Comparison of ENCODE assay signal across 9 cellular contexts in genomic region chr6:30480536-30481156, GRCh38. TPM values are rescaled to one million over a fixed set of nuclear protein-coding genes. Genes with fewer than 3 reads are reported as not detected.
DNase-seq lines count a peak whose midpoint lies in the region; ATAC-seq, FAIRE-seq and TF ChIP-seq lines count a peak whose summit lies in the region.
"Had no signal": no experiment of that assay in that cellular context is flagged by ENCODE, and none has a peak within 500 bp of the region (broad histone marks: within the 10 kb centered on the region; RNA-seq: fewer than 3 reads in every experiment).

No MANE protein-coding gene starts in this region.

- H3K27ac ChIP-seq in GM12878 (ENCODE audit: control insufficient read depth, insufficient read depth) (no peak overlapping the region), osteoblast (ENCODE audit: low read depth, low read length) (no peak overlapping the region)
- H3K27ac ChIP-seq: C4-2B had no signal

- no peak for TF ChIP-seq CTCF in GM12878 (IDR thresholded peaks at IDR 0.05 in 2 of 3, conservative IDR thresholded peaks at IDR 0.05 in 1 of 3; ENCODE audit: control insufficient read depth in 2 of 3, extremely low read depth in 1 of 3, insufficient read depth in 1 of 3, low read depth in 3 of 3, low read length in 3 of 3)
- TF ChIP-seq CTCF in osteoblast (IDR thresholded peaks at IDR 0.05; ENCODE audit: extremely low read depth, low read depth, low read length): no peak

- peak overlapping the region; percentile 32 for H3K4me3 Mint-ChIP-seq in activated naive CD4-positive, alpha-beta T cell treated with anti-CD3 and anti-CD28 coated beads for 36 hours
- peak overlapping the region; percentile 62 to 77 for H3K4me3 Mint-ChIP-seq in stimulated activated naive CD8-positive, alpha-beta T cell treated with anti-CD3 and anti-CD28 coated beads, Interleukin-15, amount 100 ng/mL, for 72 hours

- no peaks in the 10 kb centered on the region for H3K9me3 Mint-ChIP-seq in activated naive CD4-positive, alpha-beta T cell treated with anti-CD3 and anti-CD28 coated beads for 36 hours
- no peaks in the 10 kb centered on the region for H3K9me3 Mint-ChIP-seq in stimulated activated naive CD8-positive, alpha-beta T cell treated with anti-CD3 and anti-CD28 coated beads, Interleukin-15, amount 100 ng/mL, for 72 hours

- SMC1A ChIA-PET in GM12878 (lab: Charles Lee; ENCODE audit: uncharacterized antibody, unreplicated experiment): interaction anchor here (1.6 to 8.6 kb wide), 3 partner anchors 51 to 64 kb away, joined by 4 to 123 read pairs (median 8); no protein-coding TSS in a partner anchor

- no TSS peak for BruUV-seq in GM12878 (replicated peaks; lab: Mats Ljungman, UMichigan)

- WGBS in GM12878 (ENCODE audit: insufficient coverage, insufficient replicate concordance, low lambda C conversion rate, missing lambda C conversion rate): 16% methylated on average over 18 of the region's 18 CpGs

- in situ Hi-C loops in GM12878 (cut with MboI): loop anchor here (5.0 kb wide), 3 partner anchors 117 to 252 kb away; partner anchors contain the start of gene DHX16

- peaks cover 18% of the 10 kb centered on the region for H3K4me1 Mint-ChIP-seq in activated naive CD4-positive, alpha-beta T cell treated with anti-CD3 and anti-CD28 coated beads for 36 hours (ENCODE audit: low read depth)
- peaks cover 22% of the 10 kb centered on the region for H3K4me1 Mint-ChIP-seq in stimulated activated naive CD8-positive, alpha-beta T cell treated with anti-CD3 and anti-CD28 coated beads, Interleukin-15, amount 100 ng/mL, for 72 hours

- H3K9me3 ChIP-seq in GM12878 (replicated peaks; ENCODE audit: control insufficient read depth, insufficient read depth, low read length) (no peaks in the 10 kb centered on the region; the same call in 2 of the 3 replicates), osteoblast (ENCODE audit: low read depth, low read length) (no peaks in the 10 kb centered on the region)

- H3K27me3 Mint-ChIP-seq in activated naive CD4-positive, alpha-beta T cell treated with anti-CD3 and anti-CD28 coated beads for 36 hours (ENCODE audit: low read depth): peaks cover 55% of the 10 kb centered on the region
- H3K27me3 Mint-ChIP-seq in stimulated activated naive CD8-positive, alpha-beta T cell treated with anti-CD3 and anti-CD28 coated beads, Interleukin-15, amount 100 ng/mL, for 72 hours: peaks cover 76% of the 10 kb centered on the region

- ATAC-seq in GM12878 (peak; percentile 68), HG03442 (IDR thresholded peaks at IDR 0.05; ENCODE audit: unreplicated experiment) (no peak)
- peak; percentile 84 for ATAC-seq in stimulated activated naive CD8-positive, alpha-beta T cell treated with anti-CD3 and anti-CD28 coated beads, Interleukin-15, amount 100 ng/mL, for 72 hours

- FAIRE-seq in GM12878 (lab: Jason Lieb, UNC): no peak

- H4K20me1 ChIP-seq in GM12878 (ENCODE audit: control insufficient read depth, insufficient read depth) (no peaks in the 10 kb centered on the region), osteoblast (ENCODE audit: insufficient read depth, low read length) (no peaks in the 10 kb centered on the region)

- H3K36me3 Mint-ChIP-seq in activated naive CD4-positive, alpha-beta T cell treated with anti-CD3 and anti-CD28 coated beads for 36 hours (ENCODE audit: low read depth): no peaks in the 10 kb centered on the region

- POLR2A ChIA-PET in GM12878 (lab: Charles Lee): interaction anchor here (0.6 kb wide), 1 partner anchor 158 kb away, joined by 4 read pairs; no protein-coding TSS in a partner anchor

- peak; percentile 54 for DNase-seq in activated naive CD4-positive, alpha-beta T cell treated with anti-CD3 and anti-CD28 coated beads for 36 hours
- no peak for DNase-seq in activated naive CD4-positive, alpha-beta T cell (lab: John Stamatoyannopoulos, UW)
- DNase-seq in T-helper 1 cell (peak; percentile 47 to 72 (median 61)), GM12878 (ENCODE audit: low read depth, low spot score) (no peak), foreskin melanocyte (no peak), osteoblast (ENCODE audit: insufficient read length, low spot score, missing footprints) (no peak)
- peak in 1 of 2 donors; percentile 71 for DNase-seq in stimulated activated naive CD8-positive, alpha-beta T cell treated with anti-CD3 and anti-CD28 coated beads, Interleukin-15, amount 100 ng/mL, for 72 hours

- H3K4me2 ChIP-seq in GM12878 (ENCODE audit: control insufficient read depth, insufficient read depth) (peak overlapping the region; percentile 50), osteoblast (ENCODE audit: insufficient read depth, low read length) (no peak overlapping the region)

- H3K36me3 ChIP-seq in GM12878 (ENCODE audit: control insufficient read depth in 2 of 2, insufficient read depth in 2 of 2, low read length in 1 of 2) (no peaks in the 10 kb centered on the region), osteoblast (ENCODE audit: insufficient read depth, low read length) (no peaks in the 10 kb centered on the region)

- TF ChIP-seq RAD21 in GM12878 (IDR thresholded peaks at IDR 0.05; ENCODE audit: insufficient read depth, low read depth, low read length): no peak

- intact Hi-C loops in activated naive CD4-positive, alpha-beta T cell treated with anti-CD3 and anti-CD28 coated beads for 36 hours (cut with micrococcal nuclease): loop anchor here (5.0 kb wide), 2 partner anchors 347 to 397 kb away; no protein-coding TSS in a partner anchor
- intact Hi-C loops in GM12878 (cut with micrococcal nuclease; ENCODE audit: unreplicated experiment): loop anchor here (10.0 kb wide), 1 partner anchor 604 kb away; no protein-coding TSS in a partner anchor

- H3K4me1 ChIP-seq in GM12878 (ENCODE audit: control insufficient read depth, insufficient read depth, low read length) (peaks cover 9% of the 10 kb centered on the region; the same call in 1 of the 2 replicates), osteoblast (ENCODE audit: insufficient read depth, low read length) (no peaks in the 10 kb centered on the region)

- no peak overlapping the region for H3K4me3 ChIP-seq in GM12878
- H3K4me3 ChIP-seq in osteoblast (ENCODE audit: insufficient read depth, low read length): no peak overlapping the region

- CTCF ChIA-PET in activated naive CD4-positive, alpha-beta T cell treated with anti-CD3 and anti-CD28 coated beads for 36 hours (lab: Charles Lee): interaction anchor here (8.1 to 10.3 kb wide), 2 partner anchors 62 to 117 kb away, joined by 134 to 367 read pairs; no protein-coding TSS in a partner anchor
- CTCF ChIA-PET in GM12878 (lab: Yijun Ruan, JAX): interaction anchor here (1.0 to 10.3 kb wide), 12 partner anchors 11 to 607 kb away, joined by 3 to 480 read pairs (median 10); partner anchors contain the start of genes DHX16 and VARS2

- H3K27ac Mint-ChIP-seq in activated naive CD4-positive, alpha-beta T cell treated with anti-CD3 and anti-CD28 coated beads for 36 hours: no peak overlapping the region
- no peak overlapping the region for H3K27ac Mint-ChIP-seq in stimulated activated naive CD8-positive, alpha-beta T cell treated with anti-CD3 and anti-CD28 coated beads, Interleukin-15, amount 100 ng/mL, for 72 hours

- TF ChIP-seq EP300 in GM12878 (IDR thresholded peaks at IDR 0.05; ENCODE audit: borderline replicate concordance in 1 of 2, control insufficient read depth in 1 of 2, low read depth in 2 of 2, low read length in 2 of 2): no peak

- H3K9ac ChIP-seq in GM12878 (ENCODE audit: control insufficient read depth, insufficient read depth, low read length): no peak overlapping the region

- H2AFZ ChIP-seq in GM12878 (ENCODE audit: control insufficient read depth, low read depth, low read length) (no peak overlapping the region), osteoblast (ENCODE audit: low read length) (no peak overlapping the region)

- no peak for TF ChIP-seq POLR2A in GM12878 (IDR thresholded peaks at IDR 0.05; ENCODE audit: low read depth, low read length)

- RAD21 ChIA-PET in GM12878 (lab: Charles Lee; ENCODE audit: unreplicated experiment): interaction anchor here (1.9 to 6.9 kb wide), 3 partner anchors 52 to 607 kb away, joined by 9 to 159 read pairs (median 17); no protein-coding TSS in a partner anchor

- H3K79me2 ChIP-seq in GM12878 (ENCODE audit: control insufficient read depth, insufficient read depth, low read length): no peaks in the 10 kb centered on the region
- no peaks in the 10 kb centered on the region for H3K79me2 ChIP-seq in osteoblast (ENCODE audit: insufficient read depth, low read length)

- H3K27me3 ChIP-seq in GM12878 (replicated peaks in 1 of 2; ENCODE audit: control insufficient read depth in 2 of 2, insufficient read depth in 2 of 2, low read length in 1 of 2) (peaks cover 2 to 8% of the 10 kb centered on the region in 2 experiments; a peak in 3 of 4 replicates), osteoblast (ENCODE audit: insufficient read depth, low read length) (peaks cover 53% of the 10 kb centered on the region)

TF ChIP-seq in GM12878, 131 proteins besides CTCF, POLR2A, EP300 and RAD21 (continues in another document):
- TF ChIP-seq FOXK2 (IDR thresholded peaks at IDR 0.05): peak; percentile 58; the same call in 1 of the 2 replicates
- TF ChIP-seq ATF7 (IDR thresholded peaks at IDR 0.05; ENCODE audit: low read depth): 0 out of 2 replicates have a peak, but pooled peaks have one; percentile 21
- no peak for TF ChIP-seq HDAC6 (IDR thresholded peaks at IDR 0.05; ENCODE audit: unreplicated experiment)
- no peak for TF ChIP-seq RBBP5 (conservative IDR thresholded peaks at IDR 0.05)
- TF ChIP-seq JUND (IDR thresholded peaks at IDR 0.05; ENCODE audit: low read depth, low read length): no peak
- TF ChIP-seq CBX5 (IDR thresholded peaks at IDR 0.05; ENCODE audit: low read depth): no peak
- TF ChIP-seq TCF3 (IDR thresholded peaks at IDR 0.05; ENCODE audit: borderline replicate concordance, insufficient read depth, low read depth, low read length): no peak

RNA-seq across cellular contexts. Expression of gene HLA-E, which starts 8.7 kb away (rescaled TPM):
- 100 to 1,000 TPM; 598 to 608 TPM for total RNA-seq in activated naive CD4-positive, alpha-beta T cell treated with anti-CD3 and anti-CD28 coated beads for 36 hours
- total RNA-seq in GM12878 (2013; cell fraction: nucleolus; rRNA removed): 370 and 377 TPM in 2 replicates
- total RNA-seq in GM12878 (2014; rRNA removed) (483 and 499 TPM in 2 replicates), GM12878 (2014; rRNA removed; fragmentation: Illumina TruSeq; extraction: Trizol) (262 and 265 TPM in 2 replicates), GM12878 (2021) (390 and 409 TPM in 2 replicates), osteoblast (320 and 343 TPM in 2 replicates)
- polyA plus RNA-seq in GM12878 (2011; ENCODE audit: low read depth): 300 TPM
- polyA plus RNA-seq in GM12878 (2011; rRNA removed) (259 and 321 TPM in 2 replicates), GM12878 (2014; fragmentation: Illumina TruSeq; extraction: Trizol) (157 and 256 TPM in 2 replicates), GM12878 (2014; fragmentation: Nextera tagmentation; extraction: Ambion mirVana) (10 to 100 TPM; 35.1 to 62.3 TPM), GM12878 (2014; rRNA removed) (480 and 510 TPM in 2 replicates), GM12878 (2016; fragmentation: Nextera tagmentation; extraction: Ambion mirVana) (100 to 1,000 TPM; 251 to 272 TPM)
- 371 and 460 TPM in 2 replicates for polyA plus RNA-seq in GM12878 (2011; cell fraction: cytosol; rRNA removed)
- polyA plus RNA-seq in GM12878 (2011; cell fraction: nucleus; rRNA removed): 254 and 282 TPM in 2 replicates
- 497 and 532 TPM in 2 replicates for polyA plus RNA-seq in GM12878 (2012)
- 217 and 352 TPM in 2 replicates for polyA minus RNA-seq in GM12878 (2011; rRNA and poly(A)+ RNA removed)
- polyA minus RNA-seq in GM12878 (2011; cell fraction: cytosol; rRNA and poly(A)+ RNA removed): 109 and 129 TPM in 2 replicates
- polyA minus RNA-seq in GM12878 (2011; cell fraction: nucleus; rRNA and poly(A)+ RNA removed): 98.8 and 156 TPM in 2 replicates

Comparison
In these comparisons a context has a peak if more than half of its experiments do, and no peak if none do; other contexts are left out.
1. DNase-seq: peak in activated naive CD4-positive, alpha-beta T cell treated with anti-CD3 and anti-CD28 coated beads for 36 hours (single experiment) and T-helper 1 cell (5 of 5); none in activated naive CD4-positive, alpha-beta T cell (0 of 4), GM12878 (single experiment), foreskin melanocyte (single experiment) and osteoblast (single experiment).